Comparison of ENCODE assay signal across 17 cellular contexts in genomic region chr4:189989941-189990340, GRCh38. TPM values are rescaled to one million over a fixed set of nuclear protein-coding genes. Genes with fewer than 3 reads are reported as not detected.
"Had no signal": no experiment of that assay in that cellular context is flagged by ENCODE, and none has a peak within 500 bp of the region (broad histone marks: within the 10 kb centered on the region; RNA-seq: fewer than 3 reads in every experiment).

No MANE protein-coding gene starts in this region.

RNA-seq across cellular contexts. Expression of gene FRG2, which starts 37.1 kb away (rescaled TPM):
- total RNA-seq: activated naive CD4-positive, alpha-beta T cell treated with anti-CD3 and anti-CD28 coated beads for 36 hours; activated naive CD8-positive, alpha-beta T cell treated with anti-CD3 and anti-CD28 coated beads, Interleukin-2, amount 10 ng/mL, durations not matched to agents 7 days and 5 days; activated T-cell treated with anti-CD3 and anti-CD28 coated beads, Interleukin-2, amount 50 U/mL, for 4 hours; activated T-cell treated with anti-CD3 and anti-CD28 coated beads, Interleukin-2, amount 50 U/mL, for 72 hours; activated T-helper 1 cell treated with anti-CD3 and anti-CD28 coated beads, Interleukin-12 subunit alpha, Interleukin-12 subunit beta, Interleukin-2, Interleukin-4 antibody, amounts not matched to agents 30 ng/mL and 10 ng/mL and 1 ng/mL, durations not matched to agents 14 hours and 24 hours and 36 hours; activated T-helper 2 cell treated with anti-CD3 and anti-CD28 coated beads, Interferon-gamma antibody, Interleukin-2, Interleukin-4, amounts not matched to agents 10 μg/mL and 5 μg/mL and 100 μg/mL, durations not matched to agents 14 hours and 24 hours and 36 hours; adrenal gland; aorta; ascending aorta; astrocyte; body of pancreas; breast epithelium; bronchial epithelial cell; cardiac muscle cell; cardiac septum; cerebellum; chondrocyte had no signal
- polyA plus RNA-seq: adrenal gland, aorta, cardiac muscle cell had no signal
